ENCODE assay signal across 18 cellular contexts in genomic region chr7:6889252-6889812, GRCh38.
DNase-seq lines count a peak whose midpoint lies in the region; ATAC-seq, FAIRE-seq and TF ChIP-seq lines count a peak whose summit lies in the region.
"Had no signal": no experiment of that assay in that cellular context is flagged by ENCODE, and none has a peak within 500 bp of the region (broad histone marks: within the 10 kb centered on the region; RNA-seq: fewer than 3 reads in every experiment).

No MANE protein-coding gene starts in this region.

- no peak overlapping the region for H3K14ac ChIP-seq in neuronal stem cell (ENCODE audit: low read length)

- DNase-seq in H54 (ENCODE audit: insufficient read length, low spot score) (no peak), bronchial epithelial cell (ENCODE audit: low read depth) (no peak), neuronal stem cell (ENCODE audit: low spot score) (no peak), adrenal gland (no peak), HAP-1 (ENCODE audit: low spot score in 2 of 2) (no peak)
- DNase-seq: ACHN; CD8-positive, alpha-beta T cell; COR-L47; DMS153; DMS79 treated with DMSO at 0.1 percent for 48 hours; EL; GOT3 had no signal

- H4K8ac ChIP-seq in neuronal stem cell (ENCODE audit: low read depth, low read length): no peak overlapping the region

- no peak overlapping the region for H3K4ac ChIP-seq in neuronal stem cell (ENCODE audit: low read length)

- WGBS in neuronal stem cell (ENCODE audit: extremely low coverage in 2 of 2, insufficient read length in 2 of 2, insufficient replicate concordance in 1 of 2), 2 donors: no CpG with 5 or more reads among the region's 8 CpGs
- 72 to 90% (median 86%) methylated on average over 6 to 8 of the region's 8 CpGs for WGBS in adrenal gland, 4 donors

- no peak overlapping the region for H2BK12ac ChIP-seq in neuronal stem cell (ENCODE audit: low read length)

- in situ Hi-C loops in HAP-1 (cut with MboI; ENCODE audit: low sequenced_read_pairs): no loop called here

- TF ChIP-seq CTCF in bronchial epithelial cell (IDR thresholded peaks at IDR 0.05; ENCODE audit: insufficient read depth, low read length, severe bottlenecking) (no peak), adrenal gland (IDR thresholded peaks at IDR 0.05) (no peak)

- H3K4me2 ChIP-seq in BLaER1 (peak overlapping the region; percentile 84), neuronal stem cell (ENCODE audit: insufficient read depth, low read length, poor library complexity, severe bottlenecking) (no peak overlapping the region)

- peak; percentile 23; the same call in 1 of the 2 replicates for TF ChIP-seq POLR2A in H54 (IDR thresholded peaks at IDR 0.05; ENCODE audit: low read depth, low read length)
- no peak for TF ChIP-seq POLR2A in adrenal gland (IDR thresholded peaks at IDR 0.05)

- H2AFZ ChIP-seq in neuronal stem cell (ENCODE audit: low read length): no peak overlapping the region

- H3K4me3 ChIP-seq in BLaER1 (no peak overlapping the region; the same call in 1 of the 2 replicates), bronchial epithelial cell (ENCODE audit: low read depth, low read length) (no peak overlapping the region), neuronal stem cell (ENCODE audit: low read length in 2 of 2) (peak overlapping the region in 1 of 2 donors; percentile 78), adrenal gland (no peak overlapping the region), HAP-1 (no peak overlapping the region)

- no peak overlapping the region for H2AK5ac ChIP-seq in neuronal stem cell (ENCODE audit: low read depth, low read length)

- peak overlapping the region; percentile 1 for H4K91ac ChIP-seq in neuronal stem cell (ENCODE audit: low read depth, low read length, poor library complexity)

- H2BK120ac ChIP-seq in neuronal stem cell (ENCODE audit: low read depth, low read length): no peak overlapping the region

- H3K27ac ChIP-seq in BLaER1: peak overlapping the region; percentile 84
- H3K27ac ChIP-seq in neuronal stem cell (replicated peaks; ENCODE audit: low read length): no peak overlapping the region
- H3K27ac ChIP-seq in adrenal gland: no peak overlapping the region

- no peak overlapping the region for H2BK15ac ChIP-seq in neuronal stem cell (ENCODE audit: low read length)

- no peak for FAIRE-seq in H54 (lab: Jason Lieb, UNC)
- peak; percentile 90 for FAIRE-seq in bronchial epithelial cell (lab: Jason Lieb, UNC)
- FAIRE-seq: D721Med, G401.6, GM12892, GM19239 had no signal

- H3K23ac ChIP-seq in neuronal stem cell (ENCODE audit: low read depth, low read length, poor library complexity): no peak overlapping the region

- intact Hi-C loops in adrenal gland (cut with DNase I): no loop called here

- ATAC-seq in HG03196 (IDR thresholded peaks at IDR 0.05; ENCODE audit: unreplicated experiment): no peak
- ATAC-seq: CD8-positive, alpha-beta T cell had no signal

- no peak overlapping the region for H3K18ac ChIP-seq in neuronal stem cell (ENCODE audit: low read length)

- peaks cover 73% of the 10 kb centered on the region for H3K4me1 ChIP-seq in BLaER1
- H3K4me1 ChIP-seq in neuronal stem cell (ENCODE audit: control insufficient read depth in 2 of 2, insufficient read depth in 1 of 2, low read depth in 1 of 2, low read length in 2 of 2): no peaks in the 10 kb centered on the region
- no peaks in the 10 kb centered on the region for H3K4me1 ChIP-seq in adrenal gland (replicated peaks in 1 of 2)
- H3K4me1 ChIP-seq in HAP-1: no peaks in the 10 kb centered on the region

- H3K36me3 ChIP-seq in BLaER1 (no peaks in the 10 kb centered on the region), bronchial epithelial cell (ENCODE audit: control insufficient read depth, insufficient read depth, low read length) (no peaks in the 10 kb centered on the region), neuronal stem cell (replicated peaks in 1 of 2; ENCODE audit: control insufficient read depth in 2 of 2, insufficient read depth in 2 of 2, low read length in 2 of 2) (no peaks in the 10 kb centered on the region), adrenal gland (replicated peaks in 1 of 2) (no peaks in the 10 kb centered on the region), HAP-1 (replicated peaks) (no peaks in the 10 kb centered on the region)

- H3K9me3 ChIP-seq in BLaER1 (0 out of 2 replicates have a peak, but pooled peaks cover 3% of the 10 kb centered on the region), neuronal stem cell (replicated peaks in 1 of 2; ENCODE audit: control insufficient read depth in 2 of 2, insufficient read depth in 1 of 2, low read depth in 1 of 2, low read length in 2 of 2) (no peaks in the 10 kb centered on the region), adrenal gland (replicated peaks in 1 of 3) (no peaks in the 10 kb centered on the region), HAP-1 (no peaks in the 10 kb centered on the region)

- no peak overlapping the region for H2BK5ac ChIP-seq in neuronal stem cell (ENCODE audit: low read length)

- H3K79me1 ChIP-seq in neuronal stem cell (ENCODE audit: low read depth, low read length): peaks cover 2% of the 10 kb centered on the region

- no peaks in the 10 kb centered on the region for H4K20me1 ChIP-seq in BLaER1

- H3K27me3 ChIP-seq in BLaER1 (no peaks in the 10 kb centered on the region), bronchial epithelial cell (ENCODE audit: control insufficient read depth, insufficient read depth, low read length) (no peaks in the 10 kb centered on the region), neuronal stem cell (ENCODE audit: control insufficient read depth in 3 of 3, insufficient read depth in 3 of 3, low read depth in 1 of 3, low read length in 3 of 3) (no peaks in the 10 kb centered on the region), adrenal gland (no peaks in the 10 kb centered on the region), HAP-1 (ENCODE audit: low read depth) (no peaks in the 10 kb centered on the region)

- H3K9ac ChIP-seq in BLaER1 (no peak overlapping the region), neuronal stem cell (ENCODE audit: low read depth, low read length, poor library complexity) (peak overlapping the region; percentile 14)
